ENCODE assay signal across 11 cellular contexts in the genomic region with DNA sequence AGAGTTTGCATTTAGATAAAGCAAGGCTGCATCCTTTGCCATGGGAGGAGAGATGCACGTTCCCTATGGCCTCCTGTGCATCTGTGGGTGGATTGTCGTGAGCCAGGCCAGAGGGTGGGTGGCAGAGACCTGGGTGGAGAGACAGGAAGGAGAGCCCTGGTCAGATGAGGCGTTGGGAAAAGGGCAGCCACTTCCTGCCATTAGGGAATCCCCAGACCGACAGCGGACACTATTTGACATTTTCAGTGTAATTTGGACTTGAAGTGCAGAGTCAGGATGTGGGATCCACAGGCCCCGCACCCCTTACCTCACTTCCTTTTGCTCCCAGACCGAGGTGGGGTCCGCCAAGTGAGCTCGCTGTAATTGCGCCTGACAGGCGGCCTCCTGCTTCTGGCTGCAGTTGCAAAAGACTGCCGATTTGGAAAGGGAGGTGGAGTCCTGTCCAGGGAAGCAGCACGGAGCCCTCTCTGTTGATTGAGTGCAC.
DNase-seq lines count a peak whose midpoint lies in the region; ATAC-seq and TF ChIP-seq lines count a peak whose summit lies in the region.
"Had no signal": no experiment of that assay in that cellular context is flagged by ENCODE, and none has a peak within 500 bp of the region (broad histone marks: within the 10 kb centered on the region; RNA-seq: fewer than 3 reads in every experiment).

No MANE protein-coding gene starts in this region.

- H3K4me1 ChIP-seq in ovary (ENCODE audit: insufficient read depth) (no peaks in the 10 kb centered on the region), SJCRH30 (no peaks in the 10 kb centered on the region)

- TF ChIP-seq EP300 in ovary (IDR thresholded peaks at IDR 0.05) = no peak

- TF ChIP-seq CTCF in AG10803 (conservative IDR thresholded peaks at IDR 0.05; ENCODE audit: low read length) (no peak), NB4 (IDR thresholded peaks at IDR 0.05; ENCODE audit: low read depth, low read length) (no peak), endothelial cell (IDR thresholded peaks at IDR 0.05; ENCODE audit: unreplicated experiment) (no peak), nephron (IDR thresholded peaks at IDR 0.05; ENCODE audit: unreplicated experiment in 3 of 3) (no peak), ovary (IDR thresholded peaks at IDR 0.05) (no peak)

- H3K9me3 Mint-ChIP-seq in endothelial cell (ENCODE audit: unreplicated experiment) (no peaks in the 10 kb centered on the region), nephron (no peaks in the 10 kb centered on the region)

- H3K4me3 ChIP-seq in AG10803 (ENCODE audit: low read length) = no peak overlapping the region
- H3K4me3 ChIP-seq in NB4 (ENCODE audit: low read depth, low read length) = peak overlapping the region; percentile 12
- H3K4me3 ChIP-seq in ovary = no peak overlapping the region
- no peak overlapping the region for H3K4me3 ChIP-seq in SJCRH30

- H3K9me3 ChIP-seq in ovary (no peaks in the 10 kb centered on the region), SJCRH30 (replicated peaks) (no peaks in the 10 kb centered on the region)

- H3K27ac ChIP-seq in ovary (no peak overlapping the region), SJCRH30 (no peak overlapping the region)

- TF ChIP-seq POLR2A in NB4 (IDR thresholded peaks at IDR 0.05; ENCODE audit: extremely low read depth, insufficient read length) (no peak), ovary (IDR thresholded peaks at IDR 0.05) (no peak)

- peak overlapping the region; percentile 90 for H3K27ac Mint-ChIP-seq in endothelial cell (ENCODE audit: unreplicated experiment)
- H3K27ac Mint-ChIP-seq in nephron = peak overlapping the region in 2 of 3 experiments; percentile 27 to 58

- DNase-seq in AG10803 (ENCODE audit: low read depth) = peak; percentile 36
- DNase-seq in NB4 (ENCODE audit: low read depth) = peak; percentile 93
- no peak for DNase-seq in endothelial cell (ENCODE audit: low spot score)
- DNase-seq in ovary = no peak
- no peak for DNase-seq in SJCRH30
- DNase-seq in COLO829 (ENCODE audit: low spot score) = no peak
- DNase-seq: EL, NCI-H345 had no signal

- no peak for ATAC-seq in GM19395 (IDR thresholded peaks at IDR 0.05; ENCODE audit: unreplicated experiment)
- ATAC-seq: Panc1 had no signal

- H3K36me3 Mint-ChIP-seq in endothelial cell (ENCODE audit: low read depth, unreplicated experiment) = peaks cover 68% of the 10 kb centered on the region
- H3K36me3 Mint-ChIP-seq in nephron (ENCODE audit: low read depth) = no peaks in the 10 kb centered on the region

- intact Hi-C loops in ovary (cut with DNase I) = loop anchor here in 1 of 4 donors (10.0 kb wide), 1 partner anchor 551 kb away; no protein-coding TSS in a partner anchor

- H3K36me3 ChIP-seq in ovary (no peaks in the 10 kb centered on the region), SJCRH30 (no peaks in the 10 kb centered on the region; the same call in 1 of the 2 replicates)

- WGBS in ovary, 3 donors = 17 to 51% (median 29%) methylated on average over 13 of the region's 13 CpGs

- peaks cover 77% of the 10 kb centered on the region for H3K4me1 Mint-ChIP-seq in endothelial cell (ENCODE audit: unreplicated experiment)
- H3K4me1 Mint-ChIP-seq in nephron = peaks cover 24% of the 10 kb centered on the region

- peak overlapping the region; percentile 76 for H3K4me3 Mint-ChIP-seq in endothelial cell (ENCODE audit: unreplicated experiment)
- peak overlapping the region in 2 of 3 experiments; percentile 31 to 40 for H3K4me3 Mint-ChIP-seq in nephron

- H3K27me3 Mint-ChIP-seq in endothelial cell (ENCODE audit: unreplicated experiment) = peaks cover 48% of the 10 kb centered on the region
- peaks cover 70% of the 10 kb centered on the region for H3K27me3 Mint-ChIP-seq in nephron (ENCODE audit: low read depth)

- H3K27me3 ChIP-seq in ovary (no peaks in the 10 kb centered on the region), SJCRH30 (no peaks in the 10 kb centered on the region)

Comparison
In these comparisons a context has a peak if more than half of its experiments do, and no peak if none do; other contexts are left out.
1. DNase-seq: peak in AG10803 (single experiment) and NB4 (single experiment); none in endothelial cell (single experiment), ovary (0 of 5), SJCRH30 (0 of 2) and COLO829 (single experiment).